Comparison of ENCODE assay signal across 9 cellular contexts in the genomic region with DNA sequence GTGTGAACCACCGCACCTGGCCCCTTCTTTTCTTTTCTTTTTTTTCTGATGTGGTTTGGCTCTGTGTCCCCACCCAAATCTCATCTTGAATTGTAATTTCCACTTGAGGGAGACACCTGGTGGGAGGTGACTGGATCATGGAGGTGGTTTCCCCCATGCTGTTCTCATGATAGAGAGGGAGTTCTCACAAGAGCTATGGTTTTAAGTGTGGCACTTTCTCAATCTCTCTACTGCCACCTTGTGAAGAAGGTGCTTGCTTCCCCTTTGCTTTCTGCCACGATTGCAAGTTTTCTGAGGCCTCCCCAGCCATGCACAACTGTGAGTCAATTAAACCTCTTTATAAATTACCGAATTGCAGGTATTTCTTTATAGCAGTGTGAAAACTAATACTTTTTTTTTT. TPM values are rescaled to one million over a fixed set of nuclear protein-coding genes. Genes with fewer than 3 reads are reported as not detected.
A peak's percentile ranks its signal among the peaks of the same experiment; 100 is the strongest.
DNase-seq lines count a peak whose midpoint lies in the region; ATAC-seq and TF ChIP-seq lines count a peak whose summit lies in the region.
"Had no signal": no experiment of that assay in that cellular context is flagged by ENCODE, and none has a peak within 500 bp of the region (broad histone marks: within the 10 kb centered on the region; RNA-seq: fewer than 3 reads in every experiment).

No MANE protein-coding gene starts in this region.

- no peaks in the 10 kb centered on the region for H3K36me3 ChIP-seq in left lung

- H3K9me3 Mint-ChIP-seq in neural crest cell: no peaks in the 10 kb centered on the region

- TF ChIP-seq CTCF in astrocyte of the cerebellum (IDR thresholded peaks at IDR 0.05; ENCODE audit: low read depth, low read length, missing control alignments): peak; percentile 56
- TF ChIP-seq CTCF in neural crest cell (conservative IDR thresholded peaks at IDR 0.05): peak; percentile 53
- no peak for TF ChIP-seq CTCF in left lung (IDR thresholded peaks at IDR 0.05)

- peaks cover 19% of the 10 kb centered on the region for H3K4me1 Mint-ChIP-seq in neural crest cell

- ATAC-seq in left lung: no peak
- no peak for ATAC-seq in HG03442 (IDR thresholded peaks at IDR 0.05; ENCODE audit: unreplicated experiment)

- intact Hi-C loops in left lung (cut with DNase I): no loop called here

- H3K9me3 ChIP-seq in left lung: no peaks in the 10 kb centered on the region

- no peaks in the 10 kb centered on the region for H3K27me3 ChIP-seq in left lung

- H3K4me3 ChIP-seq in astrocyte of the cerebellum (ENCODE audit: low read depth, low read length) (no peak overlapping the region), left lung (no peak overlapping the region)

- peaks cover 1 to 10% of the 10 kb centered on the region in 2 donors for H3K4me1 ChIP-seq in left lung

- H3K4me3 Mint-ChIP-seq in neural crest cell: no peak overlapping the region

- no peak overlapping the region for H3K27ac Mint-ChIP-seq in neural crest cell (ENCODE audit: unreplicated experiment)

- no peak overlapping the region for H3K27ac ChIP-seq in left lung

- H3K27me3 Mint-ChIP-seq in neural crest cell (ENCODE audit: low read depth): no peaks in the 10 kb centered on the region

- DNase-seq in SIG-M5 treated with dmso at 0.1 percent for 504 hours (lab: John Stamatoyannopoulos, UW; ENCODE audit: unreplicated experiment): peak; percentile 55
- no peak for DNase-seq in SIG-M5 (lab: John Stamatoyannopoulos, UW)
- DNase-seq in NCI-H146 treated with DMSO at 0.1 percent for 48 hours (lab: John Stamatoyannopoulos, UW; ENCODE audit: unreplicated experiment): peak; percentile 22
- no peak for DNase-seq in astrocyte of the cerebellum (ENCODE audit: low read depth)
- DNase-seq in neural crest cell (ENCODE audit: low read depth, low spot score): no peak
- DNase-seq in left lung: no peak
- no peak for DNase-seq in activated T-cell treated with anti-CD3 and anti-CD28 coated beads for 4 hours
- DNase-seq: DMS79 treated with DMSO at 0.1 percent for 48 hours had no signal

- H3K36me3 Mint-ChIP-seq in neural crest cell (ENCODE audit: low read depth): no peaks in the 10 kb centered on the region

- in situ Hi-C loops in astrocyte of the cerebellum (cut with HindIII; ENCODE audit: low sequenced_read_pairs): no loop called here

RNA-seq across cellular contexts. Expression of a gene that starts 4.9 kb away (rescaled TPM):
- total RNA-seq in neural crest cell (16.2 and 17.4 TPM in 2 replicates), left lung (10 to 100 TPM; 48.0 to 57.6 TPM)

RNA-seq across cellular contexts. Expression of a gene that starts 10.3 kb away (rescaled TPM):
- total RNA-seq in neural crest cell (107 and 115 TPM in 2 replicates), left lung (10 to 100 TPM; 45.2 to 67.7 TPM)

RNA-seq across cellular contexts. Expression of a gene that starts 27.6 kb away (rescaled TPM):
- total RNA-seq in neural crest cell (7.3 and 8.8 TPM in 2 replicates), left lung (1 to 10 TPM; 1.8 to 4.6 TPM)

RNA-seq across cellular contexts. Expression of a gene that starts 33.5 kb away (rescaled TPM):
- total RNA-seq in neural crest cell (4.4 and 4.5 TPM in 2 replicates), left lung (1 to 10 TPM; 3.1 to 3.8 TPM)

RNA-seq across cellular contexts. Expression of a gene that starts 55.5 kb away (rescaled TPM):
- total RNA-seq in neural crest cell (3.3 and 3.6 TPM in 2 replicates), left lung (1 to 10 TPM; 4.0 to 9.1 TPM)

Comparison
In these comparisons a context has a peak if more than half of its experiments do, and no peak if none do; other contexts are left out.
1. DNase-seq: peak in SIG-M5 treated with dmso at 0.1 percent for 504 hours (single experiment) and NCI-H146 treated with DMSO at 0.1 percent for 48 hours (single experiment); none in SIG-M5 (single experiment), astrocyte of the cerebellum (single experiment), neural crest cell (single experiment), left lung (0 of 2) and activated T-cell treated with anti-CD3 and anti-CD28 coated beads for 4 hours (single experiment).
2. CTCF ChIP-seq: peak in astrocyte of the cerebellum (single experiment) and neural crest cell (single experiment); none in left lung (0 of 2).